Comparison of ENCODE assay signal across 9 cellular contexts in the genomic region with DNA sequence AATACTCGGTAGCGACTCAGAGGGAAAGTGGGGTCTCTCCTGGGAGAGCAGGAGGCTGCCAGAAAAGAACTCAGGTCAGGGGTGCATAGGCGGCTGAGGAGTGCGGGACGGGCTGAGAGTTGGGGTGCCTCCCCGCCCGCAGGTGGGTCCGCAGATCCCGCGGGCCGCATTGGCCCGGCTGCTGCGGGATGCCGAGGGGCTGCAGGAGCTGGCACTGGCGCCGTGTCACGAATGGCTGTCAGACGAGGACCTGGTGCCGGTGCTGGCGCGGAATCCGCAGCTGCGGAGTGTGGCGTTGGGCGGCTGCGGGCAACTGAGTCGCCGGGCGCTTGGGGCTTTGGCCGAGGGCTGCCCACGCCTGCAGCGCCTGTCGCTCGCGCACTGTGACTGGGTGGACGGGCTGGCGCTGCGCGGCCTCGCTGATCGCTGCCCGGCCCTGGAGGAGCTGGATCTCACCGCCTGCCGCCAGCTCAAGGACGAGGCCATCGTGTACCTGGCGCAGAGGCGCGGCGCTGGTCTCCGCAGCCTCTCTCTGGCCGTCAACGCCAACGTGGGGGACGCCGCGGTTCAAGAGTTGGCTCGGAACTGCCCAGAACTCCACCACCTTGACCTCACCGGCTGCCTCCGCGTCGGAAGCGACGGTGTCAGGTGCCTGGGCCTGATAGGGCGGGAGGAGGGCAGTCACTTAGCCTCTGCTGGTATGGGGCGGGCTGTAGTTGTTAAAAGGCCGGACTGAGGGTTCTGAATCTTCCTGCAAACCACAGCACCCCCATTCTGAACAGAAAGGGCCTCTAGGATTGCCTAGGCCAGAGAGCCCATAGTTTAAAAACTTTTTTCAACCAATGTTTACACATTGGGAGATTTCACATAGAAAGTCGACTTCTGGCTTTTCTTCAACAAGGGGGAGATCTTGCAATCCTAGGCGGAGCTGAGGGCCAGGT. TPM values are rescaled to one million over a fixed set of nuclear protein-coding genes. Genes with fewer than 3 reads are reported as not detected.
DNase-seq lines count a peak whose midpoint lies in the region; ATAC-seq, FAIRE-seq and TF ChIP-seq lines count a peak whose summit lies in the region.
"Had no signal": no experiment of that assay in that cellular context is flagged by ENCODE, and none has a peak within 500 bp of the region (broad histone marks: within the 10 kb centered on the region; RNA-seq: fewer than 3 reads in every experiment).

No MANE protein-coding gene starts in this region.

- H3K4me1 ChIP-seq in GM12878 (ENCODE audit: control insufficient read depth, insufficient read depth, low read length) (peaks cover 18% of the 10 kb centered on the region), stomach smooth muscle (ENCODE audit: control insufficient read depth, insufficient read depth, low read length) (peaks cover 40% of the 10 kb centered on the region)

- peak; percentile 7 for ATAC-seq in GM12878

- WGBS in GM12878 (ENCODE audit: insufficient coverage, insufficient replicate concordance, low lambda C conversion rate, missing lambda C conversion rate), result 4% methylated on average over 65 of the region's 69 CpGs

- H3K4me3 ChIP-seq in GM12878 (peak overlapping the region; percentile 98), kidney epithelial cell (ENCODE audit: low read depth, low read length) (peak overlapping the region; percentile 62), stomach smooth muscle (ENCODE audit: low read length in 2 of 2) (peak overlapping the region; percentile 90 to 91)

- H3K9ac ChIP-seq in GM12878 (ENCODE audit: control insufficient read depth, insufficient read depth, low read length) (peak overlapping the region; percentile 78), stomach smooth muscle (ENCODE audit: low read length in 2 of 2) (peak overlapping the region; percentile 77 to 98)

- H3K36me3 ChIP-seq in KOPT-K1 (ENCODE audit: insufficient read depth, low read length) (peaks cover 24% of the 10 kb centered on the region), GM12878 (ENCODE audit: control insufficient read depth in 2 of 2, insufficient read depth in 2 of 2, low read length in 1 of 2) (peaks cover 0 to 5% of the 10 kb centered on the region in 2 experiments; a peak in 2 of 4 replicates), kidney epithelial cell (ENCODE audit: control insufficient read depth, insufficient read depth, low read length) (no peaks in the 10 kb centered on the region), stomach smooth muscle (ENCODE audit: control insufficient read depth in 2 of 2, insufficient read depth in 2 of 2, low read length in 2 of 2) (peaks cover 7 to 12% of the 10 kb centered on the region in 2 donors)

- POLR2A ChIA-PET in GM12878 (lab: Charles Lee), result interaction anchor here (0.6 to 4.9 kb wide), 11 partner anchors 10 to 280 kb away, joined by 3 to 35 read pairs (median 4); a partner anchor contains a TSS

- peak overlapping the region; percentile 95 for H3K4me2 ChIP-seq in GM12878 (ENCODE audit: control insufficient read depth, insufficient read depth)

- intact Hi-C loops in GM12878 (cut with micrococcal nuclease; ENCODE audit: unreplicated experiment), result loop anchor here (1.0 kb wide), 2 partner anchors 10 to 28 kb away; a partner anchor contains a TSS

- CTCF ChIA-PET in GM12878 (lab: Yijun Ruan, JAX), result interaction anchor here (1.1 to 5.6 kb wide), 15 partner anchors 8 to 252 kb away, joined by 3 to 90 read pairs (median 10); a partner anchor contains a TSS

- H3K79me2 ChIP-seq in GM12878 (ENCODE audit: control insufficient read depth, insufficient read depth, low read length), result peaks cover 7% of the 10 kb centered on the region

- H2AFZ ChIP-seq in GM12878 (ENCODE audit: control insufficient read depth, low read depth, low read length), result peak overlapping the region; percentile 100

- FAIRE-seq in GM12878 (lab: Jason Lieb, UNC), result no peak

- TF ChIP-seq POLR2A in GM12878 (IDR thresholded peaks at IDR 0.05; ENCODE audit: low read depth, low read length), result no peak; the same call in 1 of the 2 replicates

- BruUV-seq in GM12878 (replicated peaks; lab: Mats Ljungman, UMichigan), result no TSS peak

- no peaks in the 10 kb centered on the region; a peak in 1 of 4 replicates for H3K27me3 ChIP-seq in GM12878 (replicated peaks in 1 of 2; ENCODE audit: control insufficient read depth in 2 of 2, insufficient read depth in 2 of 2, low read length in 1 of 2)
- H3K27me3 ChIP-seq in kidney epithelial cell (ENCODE audit: control insufficient read depth, insufficient read depth, low read length), result peaks cover 20% of the 10 kb centered on the region
- peaks cover 8 to 10% of the 10 kb centered on the region in 2 donors for H3K27me3 ChIP-seq in stomach smooth muscle (ENCODE audit: control insufficient read depth in 1 of 2, insufficient read depth in 2 of 2, low read length in 2 of 2)

- H3K27ac ChIP-seq in KOPT-K1 (ENCODE audit: low read depth, low read length, poor library complexity, severe bottlenecking), result peak overlapping the region; percentile 73
- peak overlapping the region; percentile 85 for H3K27ac ChIP-seq in GM12878 (ENCODE audit: control insufficient read depth, insufficient read depth)
- peak overlapping the region; percentile 95 for H3K27ac ChIP-seq in stomach smooth muscle (ENCODE audit: low read length)

- peak; percentile 37 for DNase-seq in activated naive CD4-positive, alpha-beta T cell treated with Interleukin-2 at 50 U/mL for 16 hours
- DNase-seq in activated naive CD4-positive, alpha-beta T cell treated with anti-CD3 and anti-CD28 coated beads, Interleukin-2, amount 50 U/mL, for 16 hours, result no peak
- no peak for DNase-seq in GM12878 (ENCODE audit: low read depth, low spot score)
- no peak for DNase-seq in kidney epithelial cell (ENCODE audit: low read depth)
- no peak for DNase-seq in NCI-H1105 (lab: John Stamatoyannopoulos, UW)
- no peak for DNase-seq in EL

- TF ChIP-seq CTCF in GM12878 (IDR thresholded peaks at IDR 0.05 in 2 of 3, conservative IDR thresholded peaks at IDR 0.05 in 1 of 3; ENCODE audit: control insufficient read depth in 2 of 3, extremely low read depth in 1 of 3, insufficient read depth in 1 of 3, low read depth in 3 of 3, low read length in 3 of 3) (no peak), kidney epithelial cell (IDR thresholded peaks at IDR 0.05; ENCODE audit: insufficient read depth, low read length, poor library complexity, severe bottlenecking) (no peak)

- no peak for TF ChIP-seq RAD21 in GM12878 (IDR thresholded peaks at IDR 0.05; ENCODE audit: insufficient read depth, low read depth, low read length)

- SMC1A ChIA-PET in GM12878 (lab: Charles Lee; ENCODE audit: uncharacterized antibody, unreplicated experiment), result interaction anchor here (1.0 to 4.2 kb wide), 9 partner anchors 8 to 71 kb away, joined by 3 to 42 read pairs (median 4); a partner anchor contains a TSS

- RAD21 ChIA-PET in GM12878 (lab: Charles Lee; ENCODE audit: unreplicated experiment), result interaction anchor here (0.6 to 3.8 kb wide), 10 partner anchors 11 to 424 kb away, joined by 4 to 24 read pairs (median 9); a partner anchor contains a TSS

- no peak for TF ChIP-seq EP300 in GM12878 (IDR thresholded peaks at IDR 0.05; ENCODE audit: borderline replicate concordance in 1 of 2, control insufficient read depth in 1 of 2, low read depth in 2 of 2, low read length in 2 of 2)

- H4K20me1 ChIP-seq in GM12878 (ENCODE audit: control insufficient read depth, insufficient read depth), result peaks cover 2% of the 10 kb centered on the region; the same call in 1 of the 2 replicates

- H3K9me3 ChIP-seq in KOPT-K1 (ENCODE audit: insufficient read depth, low read length, poor library complexity, severe bottlenecking) (no peaks in the 10 kb centered on the region), GM12878 (replicated peaks; ENCODE audit: control insufficient read depth, insufficient read depth, low read length) (no peaks in the 10 kb centered on the region), stomach smooth muscle (ENCODE audit: control insufficient read depth in 2 of 2, low read length in 2 of 2) (no peaks in the 10 kb centered on the region)

- in situ Hi-C loops in GM12878 (cut with MboI), result no loop called here

RNA-seq across cellular contexts. Expression of a gene that starts 1.3 kb away (rescaled TPM):
- 2.2 TPM in 2 replicates for total RNA-seq in GM12878 (2013; cell fraction: nucleolus; rRNA removed)
- total RNA-seq in GM12878 (2014; rRNA removed), result 13.8 and 14.4 TPM in 2 replicates
- 1.8 and 1.9 TPM in 2 replicates for total RNA-seq in GM12878 (2014; rRNA removed; fragmentation: Illumina TruSeq; extraction: Trizol)
- 13.5 and 14.7 TPM in 2 replicates for total RNA-seq in GM12878 (2021)
- polyA plus RNA-seq in GM12878 (2011; ENCODE audit: low read depth), result 2.1 TPM
- polyA plus RNA-seq in GM12878 (2011; rRNA removed), result 1.3 and 3.1 TPM in 2 replicates
- polyA plus RNA-seq in GM12878 (2011; cell fraction: cytosol; rRNA removed), result 9.5 and 16.7 TPM in 2 replicates
- polyA plus RNA-seq in GM12878 (2011; cell fraction: nucleus; rRNA removed), result 24.6 and 34.7 TPM in 2 replicates
- polyA plus RNA-seq in GM12878 (2012), result 5.9 and 7.7 TPM in 2 replicates
- 0.11 and 0.54 TPM in 2 replicates for polyA plus RNA-seq in GM12878 (2014; fragmentation: Illumina TruSeq; extraction: Trizol)
- polyA plus RNA-seq in GM12878 (2014; fragmentation: Nextera tagmentation; extraction: Ambion mirVana), result under 1 TPM; 0.13 to 0.66 TPM
- 12.6 and 15.3 TPM in 2 replicates for polyA plus RNA-seq in GM12878 (2014; rRNA removed)
- 10 to 100 TPM; 19.5 to 21.3 TPM for polyA plus RNA-seq in GM12878 (2016; fragmentation: Nextera tagmentation; extraction: Ambion mirVana)
- polyA minus RNA-seq in GM12878 (2011; rRNA and poly(A)+ RNA removed), result 0.73 and 1.8 TPM in 2 replicates
- polyA minus RNA-seq in GM12878 (2011; cell fraction: cytosol; rRNA and poly(A)+ RNA removed), result 2.9 TPM in 2 replicates
- polyA minus RNA-seq in GM12878 (2011; cell fraction: nucleus; rRNA and poly(A)+ RNA removed), result 3.0 and 3.5 TPM in 2 replicates
- total RNA-seq in kidney epithelial cell, result 20.6 and 26.6 TPM in 2 replicates

RNA-seq across cellular contexts. Expression of a gene that starts 3.3 kb away (rescaled TPM):
- total RNA-seq in GM12878 (2013; cell fraction: nucleolus; rRNA removed), result 0.83 and 1.1 TPM in 2 replicates
- 0.11 and 0.27 TPM in 2 replicates for total RNA-seq in GM12878 (2014; rRNA removed)
- 0.09 and 0.18 TPM in 2 replicates for total RNA-seq in GM12878 (2014; rRNA removed; fragmentation: Illumina TruSeq; extraction: Trizol)
- 0.16 and 0.56 TPM in 2 replicates for total RNA-seq in GM12878 (2021)
- 0.41 TPM for polyA plus RNA-seq in GM12878 (2011; ENCODE audit: low read depth)
- polyA plus RNA-seq in GM12878 (2011; rRNA removed), result 0.41 and 0.55 TPM in 2 replicates
- polyA plus RNA-seq in GM12878 (2011; cell fraction: cytosol; rRNA removed), result 0.43 and 0.57 TPM in 2 replicates
- polyA plus RNA-seq in GM12878 (2011; cell fraction: nucleus; rRNA removed), result 3.5 and 3.8 TPM in 2 replicates
- polyA plus RNA-seq in GM12878 (2012), result 2.1 and 2.8 TPM in 2 replicates
- polyA plus RNA-seq in GM12878 (2014; fragmentation: Illumina TruSeq; extraction: Trizol), result 0.16 TPM in 1 of 2 replicates, not detected in the other
- not detected for polyA plus RNA-seq in GM12878 (2014; fragmentation: Nextera tagmentation; extraction: Ambion mirVana)
- 0.25 and 0.77 TPM in 2 replicates for polyA plus RNA-seq in GM12878 (2014; rRNA removed)
- polyA plus RNA-seq in GM12878 (2016; fragmentation: Nextera tagmentation; extraction: Ambion mirVana), result 1 to 10 TPM; 1.7 to 2.0 TPM
- polyA minus RNA-seq in GM12878 (2011; rRNA and poly(A)+ RNA removed), result 0.93 and 0.95 TPM in 2 replicates
- polyA minus RNA-seq in GM12878 (2011; cell fraction: cytosol; rRNA and poly(A)+ RNA removed), result not detected in 2 replicates
- 1.1 TPM in 2 replicates for polyA minus RNA-seq in GM12878 (2011; cell fraction: nucleus; rRNA and poly(A)+ RNA removed)
- total RNA-seq in kidney epithelial cell, result 2.0 and 3.8 TPM in 2 replicates

RNA-seq across cellular contexts. Expression of a gene that starts 10.5 kb away (rescaled TPM):
- total RNA-seq in GM12878 (2013; cell fraction: nucleolus; rRNA removed), result 12.4 and 13.3 TPM in 2 replicates
- 66.5 and 67.6 TPM in 2 replicates for total RNA-seq in GM12878 (2014; rRNA removed)
- 47.8 and 49.6 TPM in 2 replicates for total RNA-seq in GM12878 (2014; rRNA removed; fragmentation: Illumina TruSeq; extraction: Trizol)
- total RNA-seq in GM12878 (2021), result 82.5 and 85.5 TPM in 2 replicates
- polyA plus RNA-seq in GM12878 (2011; ENCODE audit: low read depth), result 23.2 TPM
- polyA plus RNA-seq in GM12878 (2011; rRNA removed), result 21.7 and 31.5 TPM in 2 replicates
- polyA plus RNA-seq in GM12878 (2011; cell fraction: cytosol; rRNA removed), result 88.8 and 91.7 TPM in 2 replicates
- polyA plus RNA-seq in GM12878 (2011; cell fraction: nucleus; rRNA removed), result 81.7 and 82.8 TPM in 2 replicates
- polyA plus RNA-seq in GM12878 (2012), result 53.7 and 56.5 TPM in 2 replicates
- 34.4 and 84.2 TPM in 2 replicates for polyA plus RNA-seq in GM12878 (2014; fragmentation: Illumina TruSeq; extraction: Trizol)
- polyA plus RNA-seq in GM12878 (2014; fragmentation: Nextera tagmentation; extraction: Ambion mirVana), result 10 to 100 TPM; 20.4 to 45.2 TPM
- 75.9 and 88.0 TPM in 2 replicates for polyA plus RNA-seq in GM12878 (2014; rRNA removed)
- polyA plus RNA-seq in GM12878 (2016; fragmentation: Nextera tagmentation; extraction: Ambion mirVana), result 100 to 1,000 TPM; 116 to 121 TPM
- polyA minus RNA-seq in GM12878 (2011; rRNA and poly(A)+ RNA removed), result 8.9 and 26.7 TPM in 2 replicates
- 10.2 and 11.4 TPM in 2 replicates for polyA minus RNA-seq in GM12878 (2011; cell fraction: cytosol; rRNA and poly(A)+ RNA removed)
- polyA minus RNA-seq in GM12878 (2011; cell fraction: nucleus; rRNA and poly(A)+ RNA removed), result 7.9 and 8.4 TPM in 2 replicates
- total RNA-seq in kidney epithelial cell, result 93.9 and 132 TPM in 2 replicates

RNA-seq across cellular contexts. Expression of a gene that starts 26.4 kb away (rescaled TPM):
- total RNA-seq in GM12878 (2013; cell fraction: nucleolus; rRNA removed), result 150 and 171 TPM in 2 replicates
- total RNA-seq in GM12878 (2014; rRNA removed) (108 and 111 TPM in 2 replicates), GM12878 (2014; rRNA removed; fragmentation: Illumina TruSeq; extraction: Trizol) (42.4 and 43.7 TPM in 2 replicates), GM12878 (2021) (144 and 145 TPM in 2 replicates), kidney epithelial cell (83.6 and 90.9 TPM in 2 replicates)
- polyA plus RNA-seq in GM12878 (2011; ENCODE audit: low read depth), result 33.4 TPM
- polyA plus RNA-seq in GM12878 (2011; rRNA removed) (62.4 and 113 TPM in 2 replicates), GM12878 (2014; fragmentation: Illumina TruSeq; extraction: Trizol) (49.9 and 56.4 TPM in 2 replicates), GM12878 (2014; fragmentation: Nextera tagmentation; extraction: Ambion mirVana) (1 to 10 TPM in 1 of 2 experiments, under 1 TPM in 1; 0.56 to 1.3 TPM), GM12878 (2014; rRNA removed) (109 and 119 TPM in 2 replicates), GM12878 (2016; fragmentation: Nextera tagmentation; extraction: Ambion mirVana) (10 to 100 TPM; 31.4 to 32.0 TPM)
- polyA plus RNA-seq in GM12878 (2011; cell fraction: cytosol; rRNA removed), result 110 and 124 TPM in 2 replicates
- 571 and 613 TPM in 2 replicates for polyA plus RNA-seq in GM12878 (2011; cell fraction: nucleus; rRNA removed)
- 106 and 129 TPM in 2 replicates for polyA plus RNA-seq in GM12878 (2012)
- polyA minus RNA-seq in GM12878 (2011; rRNA and poly(A)+ RNA removed), result 60.3 and 69.0 TPM in 2 replicates
- 39.0 and 44.4 TPM in 2 replicates for polyA minus RNA-seq in GM12878 (2011; cell fraction: cytosol; rRNA and poly(A)+ RNA removed)
- 74.0 and 110 TPM in 2 replicates for polyA minus RNA-seq in GM12878 (2011; cell fraction: nucleus; rRNA and poly(A)+ RNA removed)

RNA-seq across cellular contexts. Expression of a gene that starts 29.4 kb away (rescaled TPM):
- 0.69 and 0.98 TPM in 2 replicates for total RNA-seq in GM12878 (2013; cell fraction: nucleolus; rRNA removed)
- total RNA-seq in GM12878 (2014; rRNA removed) (0.60 and 1.1 TPM in 2 replicates), GM12878 (2014; rRNA removed; fragmentation: Illumina TruSeq; extraction: Trizol) (0.09 TPM in 1 of 2 replicates, not detected in the other), GM12878 (2021) (0.19 and 0.33 TPM in 2 replicates), kidney epithelial cell (3.2 and 6.9 TPM in 2 replicates)
- not detected for polyA plus RNA-seq in GM12878 (2011; ENCODE audit: low read depth)
- polyA plus RNA-seq in GM12878 (2011; rRNA removed) (0.06 and 0.11 TPM in 2 replicates), GM12878 (2014; fragmentation: Illumina TruSeq; extraction: Trizol) (0.29 TPM in 2 replicates), GM12878 (2014; fragmentation: Nextera tagmentation; extraction: Ambion mirVana) (under 1 TPM; 0.06 to 0.07 TPM), GM12878 (2014; rRNA removed) (0.49 and 0.65 TPM in 2 replicates), GM12878 (2016; fragmentation: Nextera tagmentation; extraction: Ambion mirVana) (under 1 TPM; 0.34 to 0.63 TPM)
- 0.31 and 0.35 TPM in 2 replicates for polyA plus RNA-seq in GM12878 (2011; cell fraction: cytosol; rRNA removed)
- 0.36 and 0.92 TPM in 2 replicates for polyA plus RNA-seq in GM12878 (2011; cell fraction: nucleus; rRNA removed)
- polyA plus RNA-seq in GM12878 (2012), result 0.76 and 1.3 TPM in 2 replicates
- 0.80 and 2.3 TPM in 2 replicates for polyA minus RNA-seq in GM12878 (2011; rRNA and poly(A)+ RNA removed)
- 1.1 TPM in 1 of 2 replicates, not detected in the other for polyA minus RNA-seq in GM12878 (2011; cell fraction: cytosol; rRNA and poly(A)+ RNA removed)
- 2.2 and 4.5 TPM in 2 replicates for polyA minus RNA-seq in GM12878 (2011; cell fraction: nucleus; rRNA and poly(A)+ RNA removed)
- total RNA-seq: glomerular endothelial cell had no signal
